ENCODE assay signal across 8 cellular contexts in genomic region chr10:93080350-93081046, GRCh38. TPM values are rescaled to one million over a fixed set of nuclear protein-coding genes. Genes with fewer than 3 reads are reported as not detected.
A peak's percentile ranks its signal among the peaks of the same experiment; 100 is the strongest.
DNase-seq lines count a peak whose midpoint lies in the region; ATAC-seq and TF ChIP-seq lines count a peak whose summit lies in the region.

No MANE protein-coding gene starts in this region.

- TF ChIP-seq CTCF in right atrium auricular region (IDR thresholded peaks at IDR 0.05) (peak; percentile 78 to 90), sigmoid colon (IDR thresholded peaks at IDR 0.05) (peak in 3 of 4 experiments; percentile 58 to 77 (median 63))

- TF ChIP-seq EP300 in sigmoid colon (IDR thresholded peaks at IDR 0.05): no peak

- H3K4me1 ChIP-seq in right atrium auricular region (no peaks in the 10 kb centered on the region), sigmoid colon (peaks cover 0 to 4% (median 0%) of the 10 kb centered on the region in 4 donors)

- 58 to 60% methylated on average over 22 of the region's 22 CpGs for WGBS in sigmoid colon, 2 donors

- no peak overlapping the region for H3K27ac ChIP-seq in right atrium auricular region
- H3K27ac ChIP-seq in sigmoid colon: no peak overlapping the region

- ATAC-seq in HG02678 (IDR thresholded peaks at IDR 0.05; ENCODE audit: unreplicated experiment): peak; percentile 60
- no peak for ATAC-seq in GM19395 (IDR thresholded peaks at IDR 0.05; ENCODE audit: unreplicated experiment)
- no peak for ATAC-seq in HG02973 (IDR thresholded peaks at IDR 0.05; ENCODE audit: unreplicated experiment)

- TF ChIP-seq POLR2A in sigmoid colon (IDR thresholded peaks at IDR 0.05): no peak

- H3K36me3 ChIP-seq in right atrium auricular region (no peaks in the 10 kb centered on the region), sigmoid colon (no peaks in the 10 kb centered on the region)

- H3K4me3 ChIP-seq in right atrium auricular region: no peak overlapping the region
- no peak overlapping the region for H3K4me3 ChIP-seq in sigmoid colon

- H3K9me3 ChIP-seq in right atrium auricular region (no peaks in the 10 kb centered on the region), sigmoid colon (no peaks in the 10 kb centered on the region)

- DNase-seq in EH (ENCODE audit: low read depth) (peak; percentile 78), SK-N-DZ (ENCODE audit: low spot score) (peak; percentile 44), amniotic epithelial cell (ENCODE audit: low read depth) (peak; percentile 35), right atrium auricular region (ENCODE audit: low spot score) (peak; percentile 61), sigmoid colon (no peak)

- intact Hi-C loops in sigmoid colon (cut with DNase I): loop anchor here (10.0 kb wide), 1 partner anchor 204 kb away; no protein-coding TSS in a partner anchor

- H3K27me3 ChIP-seq in right atrium auricular region (no peaks in the 10 kb centered on the region), sigmoid colon (peaks cover 0 to 41% (median 11%) of the 10 kb centered on the region in 3 donors)

RNA-seq across cellular contexts. Expression of gene CYP26A1, which starts 6.8 kb away (rescaled TPM):
- polyA plus RNA-seq in SK-N-DZ (2014; cell fraction: cytosol; rRNA removed): 1.8 and 3.3 TPM in 2 replicates
- 1.6 and 2.4 TPM in 2 replicates for polyA plus RNA-seq in SK-N-DZ (2014; cell fraction: nucleus; rRNA removed)
- not detected for total RNA-seq in right atrium auricular region
- total RNA-seq in sigmoid colon: not detected
- not detected for polyA plus RNA-seq in sigmoid colon

RNA-seq across cellular contexts. Expression of gene CYP26C1, which starts 19.9 kb away (rescaled TPM):
- not detected in 2 replicates for polyA plus RNA-seq in SK-N-DZ (2014; cell fraction: cytosol; rRNA removed)
- not detected in 2 replicates for polyA plus RNA-seq in SK-N-DZ (2014; cell fraction: nucleus; rRNA removed)
- total RNA-seq in right atrium auricular region (not detected), sigmoid colon (under 1 TPM in 1 of 4 donors, not detected in 3; 0.14 TPM)
- polyA plus RNA-seq in sigmoid colon: under 1 TPM in 1 of 3 donors, not detected in 2; 0.03 TPM
